Comparison of ENCODE assay signal across 28 cellular contexts in the genomic region with DNA sequence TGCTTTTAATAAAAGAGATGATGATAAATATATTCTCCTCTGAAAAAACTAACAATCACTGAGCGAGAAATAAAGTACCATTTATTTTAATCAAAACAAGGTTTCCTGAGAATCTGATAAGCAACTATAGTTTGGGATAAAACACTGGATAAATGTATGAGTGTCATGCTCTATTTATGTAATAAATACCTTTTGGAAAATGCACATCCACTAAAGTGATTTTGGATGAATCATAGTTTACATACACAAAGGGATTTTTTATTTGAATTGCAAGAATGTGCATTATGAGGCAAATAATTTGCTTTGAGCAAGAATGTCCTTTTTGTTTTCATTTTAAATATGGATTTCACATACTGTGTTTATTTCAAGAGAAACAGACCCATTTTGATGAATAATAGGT.
"Had no signal": no experiment of that assay in that cellular context is flagged by ENCODE, and none has a peak within 500 bp of the region (broad histone marks: within the 10 kb centered on the region; RNA-seq: fewer than 3 reads in every experiment).

No MANE protein-coding gene starts in this region.

- H3K4me1 Mint-ChIP-seq: natural killer cell; nephron progenitor cell; neural progenitor cell; stimulated activated naive B cell treated with anti-CD40 and anti-IgM and Interleukin-4, amounts not matched to agents 10 μg/mL and 1 μg/mL and 100 μg/mL, for 72 hours had no signal

- H3K4me1 ChIP-seq: left lung, lower lobe of right lung, neural progenitor cell, parathyroid adenoma, psoas muscle, right atrium auricular region, right lobe of liver, stomach, testis, thyroid gland, transverse colon, upper lobe of right lung had no signal

- H3K27ac Mint-ChIP-seq: natural killer cell; nephron progenitor cell; neural progenitor cell; stimulated activated naive B cell treated with anti-CD40 and anti-IgM and Interleukin-4, amounts not matched to agents 10 μg/mL and 1 μg/mL and 100 μg/mL, for 72 hours had no signal

- H3K4me3 ChIP-seq: left lung, lower lobe of right lung, neural progenitor cell, psoas muscle, right atrium auricular region, right lobe of liver, skin epidermis, stomach, testis, thyroid gland, transverse colon, upper lobe of right lung had no signal

- H2AFZ ChIP-seq: neural progenitor cell, parathyroid adenoma had no signal

- ATAC-seq: left colon; left lung; lower lobe of right lung; natural killer cell; psoas muscle; right lobe of liver; stimulated activated naive B cell treated with anti-CD40 and anti-IgM and Interleukin-4, amounts not matched to agents 10 μg/mL and 1 μg/mL and 100 μg/mL, for 72 hours; stimulated activated naive CD8-positive, alpha-beta T cell treated with anti-CD3 and anti-CD28 coated beads, Interleukin-15, Interleukin-2, amounts not matched to agents 100 U/mL and 50 U/mL, for 24 hours; upper lobe of right lung had no signal

- H3K9me3 Mint-ChIP-seq: stimulated activated naive B cell treated with anti-CD40 and anti-IgM and Interleukin-4, amounts not matched to agents 10 μg/mL and 1 μg/mL and 100 μg/mL, for 72 hours had no signal

- H3K36me3 Mint-ChIP-seq: natural killer cell; neural progenitor cell; stimulated activated naive B cell treated with anti-CD40 and anti-IgM and Interleukin-4, amounts not matched to agents 10 μg/mL and 1 μg/mL and 100 μg/mL, for 72 hours had no signal

- H3K27me3 ChIP-seq: left lung, neural progenitor cell, neutrophil, right atrium auricular region, right lobe of liver, stomach, testis, thyroid gland, transverse colon, upper lobe of right lung had no signal

- H3K9me3 ChIP-seq: left lung, lower lobe of right lung, neutrophil, psoas muscle, right atrium auricular region, right lobe of liver, stomach, testis, thyroid gland, upper lobe of right lung had no signal

- H3K4me2 ChIP-seq: neural progenitor cell had no signal

- H3K4me3 Mint-ChIP-seq: natural killer cell; nephron progenitor cell; neural progenitor cell; stimulated activated naive B cell treated with anti-CD40 and anti-IgM and Interleukin-4, amounts not matched to agents 10 μg/mL and 1 μg/mL and 100 μg/mL, for 72 hours had no signal

- H3K27ac ChIP-seq: left lung, lower lobe of right lung, neural progenitor cell, neutrophil, parathyroid adenoma, psoas muscle, right atrium auricular region, right lobe of liver, skin epidermis, stomach, testis, thyroid gland, transverse colon, upper lobe of right lung had no signal

- H3K9ac ChIP-seq: neural progenitor cell, parathyroid adenoma had no signal

- H3K36me3 ChIP-seq: left lung, lower lobe of right lung, neural progenitor cell, neutrophil, right atrium auricular region, right lobe of liver, stomach, thyroid gland, transverse colon, upper lobe of right lung had no signal

- DNase-seq: hippocampal formation; kidney; left colon; left lung; lower lobe of right lung; mammary epithelial cell; mesenchymal stem cell; natural killer cell; nephron progenitor cell; occipital lobe; psoas muscle; right lobe of liver; stimulated activated CD4-positive, alpha-beta T cell treated with anti-CD3 and anti-CD28 coated beads, Interleukin-12 subunit alpha, Interleukin-12 subunit beta, amount 100 ng/mL, for 4 hours; stimulated activated CD4-positive, alpha-beta T cell treated with anti-CD3 and anti-CD28 coated beads, Interleukin-15, amount 100 ng/mL, for 24 hours; stimulated activated CD4-positive, alpha-beta T cell treated with anti-CD3 and anti-CD28 coated beads, Interleukin-2, amount 100 ng/mL, for 24 hours; stimulated activated CD4-positive, alpha-beta T cell treated with anti-CD3 and anti-CD28 coated beads, Interleukin-4, amount 100 ng/mL, for 1 hour; stimulated activated naive B cell treated with anti-CD40 and anti-IgM and Interleukin-4, amounts not matched to agents 10 μg/mL and 1 μg/mL and 100 μg/mL, for 72 hours; stimulated activated naive CD8-positive, alpha-beta T cell treated with anti-CD3 and anti-CD28 coated beads, Interleukin-15, Interleukin-2, amounts not matched to agents 100 U/mL and 50 U/mL, for 24 hours; stomach; testis; thyroid gland; transverse colon; upper lobe of right lung had no signal
